In genomic region chr9:74133921-74134320, GRCh38 we compare ENCODE assay signal across 26 cellular contexts.
DNase-seq lines count a peak whose midpoint lies in the region; ATAC-seq, FAIRE-seq and TF ChIP-seq lines count a peak whose summit lies in the region.
"Had no signal": no experiment of that assay in that cellular context is flagged by ENCODE, and none has a peak within 500 bp of the region (broad histone marks: within the 10 kb centered on the region; RNA-seq: fewer than 3 reads in every experiment).

No MANE protein-coding gene starts in this region.

- H3K23me2 ChIP-seq in H1 (ENCODE audit: low read depth, low read length) = no peaks in the 10 kb centered on the region

- H3K56ac ChIP-seq in H1 (replicated peaks; ENCODE audit: insufficient read length, low read depth, low read length) = no peak overlapping the region

- no peak overlapping the region for H3K4me2 ChIP-seq in DND-41 (ENCODE audit: insufficient read depth, low read length)
- H3K4me2 ChIP-seq in H1 (ENCODE audit: insufficient read depth in 1 of 2, low read depth in 2 of 2, low read length in 2 of 2) = no peak overlapping the region
- H3K4me2 ChIP-seq: BLaER1 had no signal

- H3K9me3 Mint-ChIP-seq in activated T-helper 1 cell treated with anti-CD3 and anti-CD28 coated beads, Interleukin-12 subunit alpha, Interleukin-12 subunit beta, Interleukin-2, Interleukin-4 antibody, amounts not matched to agents 30 ng/mL and 10 ng/mL and 1 ng/mL, durations not matched to agents 14 hours and 24 hours and 36 hours = no peaks in the 10 kb centered on the region

- CTCF ChIA-PET in H1 (lab: Charles Lee; ENCODE audit: partially characterized antibody) = interaction anchor here (1.4 to 1.5 kb wide), 2 partner anchors 13 to 528 kb away, joined by 3 to 6 read pairs; no protein-coding TSS in a partner anchor

- H2BK15ac ChIP-seq in H1 (ENCODE audit: low read length) = no peak overlapping the region

- peak overlapping the region; percentile 67 for H3K27ac Mint-ChIP-seq in activated T-helper 1 cell treated with anti-CD3 and anti-CD28 coated beads, Interleukin-12 subunit alpha, Interleukin-12 subunit beta, Interleukin-2, Interleukin-4 antibody, amounts not matched to agents 30 ng/mL and 10 ng/mL and 1 ng/mL, durations not matched to agents 14 hours and 24 hours and 36 hours
- H3K27ac Mint-ChIP-seq: CD14-positive monocyte; CD4-positive, alpha-beta memory T cell; CD4-positive, CD25-positive, alpha-beta regulatory T cell; CD8-positive, alpha-beta memory T cell had no signal

- no peaks in the 10 kb centered on the region for H3K27me3 Mint-ChIP-seq in activated T-helper 1 cell treated with anti-CD3 and anti-CD28 coated beads, Interleukin-12 subunit alpha, Interleukin-12 subunit beta, Interleukin-2, Interleukin-4 antibody, amounts not matched to agents 30 ng/mL and 10 ng/mL and 1 ng/mL, durations not matched to agents 14 hours and 24 hours and 36 hours (ENCODE audit: insufficient read depth)
- H3K27me3 Mint-ChIP-seq: CD4-positive, alpha-beta memory T cell; CD4-positive, CD25-positive, alpha-beta regulatory T cell; CD8-positive, alpha-beta memory T cell had no signal

- no peak overlapping the region for H3K4ac ChIP-seq in H1 (replicated peaks; ENCODE audit: insufficient read length, low read depth, low read length)

- 0 out of 2 replicates have a peak overlapping the region, but pooled peaks have one; percentile 21 for H2AFZ ChIP-seq in DND-41 (ENCODE audit: low read depth, low read length)
- H2AFZ ChIP-seq in H1 (ENCODE audit: low read length) = 0 out of 2 replicates have a peak overlapping the region, but pooled peaks have one; percentile 10

- H4K8ac ChIP-seq in H1 (ENCODE audit: extremely low read depth, insufficient read depth, low read length) = no peak overlapping the region

- TF ChIP-seq POLR2A in H1 (IDR thresholded peaks at IDR 0.05; ENCODE audit: control extremely low read depth in 1 of 2, low read depth in 2 of 2, low read length in 2 of 2) = no peak

- TF ChIP-seq RAD21 in H1 (IDR thresholded peaks at IDR 0.05 in 1 of 2, conservative IDR thresholded peaks at IDR 0.05 in 1 of 2; ENCODE audit: low read depth in 2 of 2, low read length in 2 of 2) = no peak

- ATAC-seq in DND-41 (ENCODE audit: insufficient read depth, low read depth) (no peak), HG03097 (IDR thresholded peaks at IDR 0.05; ENCODE audit: low FRiP score, unreplicated experiment) (no peak), GM21423 (IDR thresholded peaks at IDR 0.05; ENCODE audit: unreplicated experiment) (no peak), upper lobe of right lung (no peak)

- H3K4me3 ChIP-seq in DND-41 (ENCODE audit: low read depth in 1 of 2, low read length in 2 of 2) = no peak overlapping the region
- H3K4me3 ChIP-seq in H1 (ENCODE audit: extremely low read depth in 1 of 4, insufficient read depth in 2 of 4, low read depth in 3 of 4, low read length in 4 of 4) = no peak overlapping the region
- no peak overlapping the region for H3K4me3 ChIP-seq in upper lobe of right lung
- H3K4me3 ChIP-seq: BLaER1 had no signal

- no peak overlapping the region for H4K91ac ChIP-seq in H1 (replicated peaks; ENCODE audit: insufficient read length, low read length)

- H3K14ac ChIP-seq in H1 (ENCODE audit: insufficient read length) = no peak overlapping the region

- POLR2A ChIA-PET in H1 (lab: Charles Lee; ENCODE audit: partially characterized antibody) = no interaction called here

- no peak overlapping the region for H2BK5ac ChIP-seq in H1 (ENCODE audit: low read depth, low read length)

- no peaks in the 10 kb centered on the region for H4K20me1 ChIP-seq in DND-41 (ENCODE audit: insufficient read depth, low read length)
- H4K20me1 ChIP-seq in H1 (replicated peaks in 1 of 2; ENCODE audit: control insufficient read depth in 1 of 2, insufficient read depth in 2 of 2, low read length in 2 of 2) = no peaks in the 10 kb centered on the region
- H4K20me1 ChIP-seq: BLaER1 had no signal

- no peak overlapping the region for H2BK20ac ChIP-seq in H1 (ENCODE audit: low read length)

- peaks cover 7% of the 10 kb centered on the region; the same call in 1 of the 2 replicates for H3K36me3 ChIP-seq in DND-41 (ENCODE audit: insufficient read depth, low read length)
- H3K36me3 ChIP-seq in H1 (ENCODE audit: control insufficient read depth in 2 of 4, insufficient read depth in 4 of 4, low read length in 3 of 4) = no peaks in the 10 kb centered on the region
- H3K36me3 ChIP-seq in upper lobe of right lung = no peaks in the 10 kb centered on the region
- H3K36me3 ChIP-seq: BE2C had no signal

- intact Hi-C loops in activated T-helper 1 cell treated with anti-CD3 and anti-CD28 coated beads, Interleukin-12 subunit alpha, Interleukin-12 subunit beta, Interleukin-2, Interleukin-4 antibody, amounts not matched to agents 30 ng/mL and 10 ng/mL and 1 ng/mL, durations not matched to agents 14 hours and 24 hours and 36 hours (cut with micrococcal nuclease) = no loop called here
- intact Hi-C loops in upper lobe of right lung (cut with DNase I) = no loop called here

- H3K9ac ChIP-seq in DND-41 (ENCODE audit: low read depth, low read length) (no peak overlapping the region), H1 (replicated peaks in 1 of 4; ENCODE audit: extremely low read depth in 1 of 4, low read depth in 3 of 4, low read length in 3 of 4) (no peak overlapping the region)
- H3K9ac ChIP-seq: BLaER1 had no signal

- no peak for FAIRE-seq in H1 (lab: Jason Lieb, UNC)
- FAIRE-seq: A204.1, G401.6, GM12891, GM19239 had no signal

- H3K9me3 ChIP-seq in DND-41 (ENCODE audit: insufficient read depth, low read length, severe bottlenecking) = peaks cover 11% of the 10 kb centered on the region
- no peaks in the 10 kb centered on the region for H3K9me3 ChIP-seq in H1 (ENCODE audit: insufficient read depth in 2 of 2, low read depth in 1 of 2, low read length in 1 of 2)
- H3K9me3 ChIP-seq in upper lobe of right lung = no peaks in the 10 kb centered on the region
- H3K9me3 ChIP-seq: BE2C had no signal

- 81% methylated on average over 6 of the region's 6 CpGs; no CpG with 5 or more reads in 1 of the 2 experiments for WGBS in H1 (ENCODE audit: extremely low coverage in 1 of 2, insufficient coverage in 1 of 2, insufficient read length in 1 of 2, insufficient replicate concordance in 2 of 2, low coverage in 1 of 2, low lambda C conversion rate in 2 of 2, missing lambda C conversion rate in 1 of 2), 2 experiments

- no peak for TF ChIP-seq EP300 in H1 (IDR thresholded peaks at IDR 0.05; ENCODE audit: borderline replicate concordance in 1 of 2, low read depth in 2 of 2, low read length in 2 of 2)

- H3K27ac ChIP-seq in DND-41 (ENCODE audit: low read length) = no peak overlapping the region
- H3K27ac ChIP-seq in H1 (ENCODE audit: low read depth, low read length) = no peak overlapping the region
- H3K27ac ChIP-seq in upper lobe of right lung = no peak overlapping the region
- H3K27ac ChIP-seq: BLaER1 had no signal

- H2BK12ac ChIP-seq in H1 (ENCODE audit: low read depth, low read length) = no peak overlapping the region

- H3K79me1 ChIP-seq in H1 (ENCODE audit: low read depth, low read length) = no peaks in the 10 kb centered on the region

- H3K18ac ChIP-seq in H1 (ENCODE audit: extremely low read depth, low read length) = no peak overlapping the region

- DNase-seq in DND-41 (no peak), H1 (ENCODE audit: low read depth in 1 of 2, low spot score in 2 of 2) (no peak), putamen (ENCODE audit: low spot score) (peak; percentile 52), upper lobe of right lung (no peak)
- no peak for DNase-seq in activated T-helper 1 cell treated with anti-CD3 and anti-CD28 coated beads, Interleukin-12 subunit alpha, Interleukin-12 subunit beta, Interleukin-2, Interleukin-4 antibody, amounts not matched to agents 30 ng/mL and 10 ng/mL and 1 ng/mL, durations not matched to agents 14 hours and 24 hours and 36 hours (ENCODE audit: low spot score)
- DNase-seq: 8988T; ACHN; BE2C; C1 segment of cervical spinal cord; CD4-positive, alpha-beta memory T cell; CD4-positive, CD25-positive, alpha-beta regulatory T cell; CD8-positive, alpha-beta memory T cell; COR-L47; DMS 273 treated with DMSO at 0.1 percent for 48 hours; DMS153; DMS53; DMS79; GF-D8 had no signal

- no peak overlapping the region for H3K4me3 Mint-ChIP-seq in activated T-helper 1 cell treated with anti-CD3 and anti-CD28 coated beads, Interleukin-12 subunit alpha, Interleukin-12 subunit beta, Interleukin-2, Interleukin-4 antibody, amounts not matched to agents 30 ng/mL and 10 ng/mL and 1 ng/mL, durations not matched to agents 14 hours and 24 hours and 36 hours
- H3K4me3 Mint-ChIP-seq: CD14-positive monocyte; CD4-positive, CD25-positive, alpha-beta regulatory T cell; CD8-positive, alpha-beta memory T cell had no signal

- H3K4me1 Mint-ChIP-seq in activated T-helper 1 cell treated with anti-CD3 and anti-CD28 coated beads, Interleukin-12 subunit alpha, Interleukin-12 subunit beta, Interleukin-2, Interleukin-4 antibody, amounts not matched to agents 30 ng/mL and 10 ng/mL and 1 ng/mL, durations not matched to agents 14 hours and 24 hours and 36 hours (ENCODE audit: low read depth) = no peaks in the 10 kb centered on the region
- H3K4me1 Mint-ChIP-seq: CD14-positive monocyte; CD4-positive, CD25-positive, alpha-beta regulatory T cell; CD8-positive, alpha-beta memory T cell had no signal

- no peak overlapping the region for H3K23ac ChIP-seq in H1 (ENCODE audit: insufficient read length)

- H3K36me3 Mint-ChIP-seq in activated T-helper 1 cell treated with anti-CD3 and anti-CD28 coated beads, Interleukin-12 subunit alpha, Interleukin-12 subunit beta, Interleukin-2, Interleukin-4 antibody, amounts not matched to agents 30 ng/mL and 10 ng/mL and 1 ng/mL, durations not matched to agents 14 hours and 24 hours and 36 hours (ENCODE audit: low read depth) = no peaks in the 10 kb centered on the region
- H3K36me3 Mint-ChIP-seq: CD14-positive monocyte; CD4-positive, alpha-beta memory T cell; CD4-positive, CD25-positive, alpha-beta regulatory T cell; CD8-positive, alpha-beta memory T cell had no signal

- no peak overlapping the region for H2AK5ac ChIP-seq in H1 (ENCODE audit: low read depth, low read length)

- H4K5ac ChIP-seq in H1 (ENCODE audit: insufficient read length, low read depth, low read length) = no peak overlapping the region

- H3K27me3 ChIP-seq in DND-41 (ENCODE audit: insufficient read depth, low read length, poor library complexity) (no peaks in the 10 kb centered on the region), H1 (replicated peaks in 1 of 4; ENCODE audit: control insufficient read depth in 3 of 4, extremely low read depth in 1 of 4, insufficient read depth in 3 of 4, low read length in 3 of 4) (no peaks in the 10 kb centered on the region), upper lobe of right lung (no peaks in the 10 kb centered on the region)
- H3K27me3 ChIP-seq: BE2C, BLaER1 had no signal

- H3K79me2 ChIP-seq in DND-41 (ENCODE audit: insufficient read depth, low read length) (no peaks in the 10 kb centered on the region), H1 (ENCODE audit: control insufficient read depth in 1 of 2, insufficient read depth in 2 of 2, low read length in 2 of 2) (no peaks in the 10 kb centered on the region)

- H3K4me1 ChIP-seq in DND-41 (ENCODE audit: insufficient read depth, low read length) (peaks cover 15% of the 10 kb centered on the region), H1 (replicated peaks in 1 of 4; ENCODE audit: control insufficient read depth in 3 of 4, insufficient read depth in 4 of 4, low read length in 3 of 4) (no peaks in the 10 kb centered on the region), upper lobe of right lung (no peaks in the 10 kb centered on the region)
- H3K4me1 ChIP-seq: BE2C, BLaER1 had no signal

- no peak for TF ChIP-seq CTCF in DND-41 (IDR thresholded peaks at IDR 0.05; ENCODE audit: borderline replicate concordance, extremely low read depth, low read length, poor library complexity, severe bottlenecking)
- TF ChIP-seq CTCF in H1 (IDR thresholded peaks at IDR 0.05; ENCODE audit: control extremely low read depth in 1 of 3, insufficient read depth in 1 of 3, low read depth in 1 of 3, low read length in 3 of 3) = no peak
- no peak for TF ChIP-seq CTCF in upper lobe of right lung (IDR thresholded peaks at IDR 0.05)

- H2BK120ac ChIP-seq in H1 (replicated peaks; ENCODE audit: low read depth, low read length) = no peak overlapping the region
